7 cellular contexts compared by ENCODE assay signal in the genomic region with DNA sequence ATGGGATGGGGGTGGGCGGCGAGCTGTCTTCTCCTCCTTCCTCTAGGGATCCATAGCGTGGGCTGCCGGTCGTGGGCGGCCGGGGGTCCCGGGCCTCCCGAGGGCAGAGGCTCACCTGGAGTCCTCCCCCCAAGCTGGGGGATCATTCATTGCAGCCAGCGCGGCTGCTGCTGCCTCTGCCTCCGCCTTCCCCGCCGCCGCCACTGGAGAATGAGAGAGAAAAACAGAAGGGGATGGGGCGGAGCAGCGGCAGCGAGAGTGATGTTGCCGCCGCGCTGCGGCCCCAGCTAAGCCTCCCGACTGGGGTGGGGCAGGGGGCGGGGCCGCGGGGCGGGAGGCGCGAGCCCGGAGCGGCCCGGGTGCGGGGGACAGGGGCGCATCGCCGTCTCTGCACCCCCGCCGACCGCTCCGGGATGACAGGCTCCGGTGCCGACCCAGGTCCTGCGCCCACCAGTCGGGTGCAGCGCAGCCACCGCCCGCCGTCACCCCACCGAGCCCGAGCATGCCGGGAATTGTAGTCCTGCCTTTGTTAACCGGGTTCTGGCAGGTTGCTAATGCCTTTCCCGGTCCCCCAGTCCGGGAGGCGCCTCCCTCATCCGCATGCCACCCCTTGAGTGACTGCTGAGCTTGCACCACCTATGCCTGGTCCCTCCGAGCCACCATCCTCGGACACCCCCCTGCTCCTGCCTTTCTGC. TPM values are rescaled to one million over a fixed set of nuclear protein-coding genes. Genes with fewer than 3 reads are reported as not detected.
A peak's percentile ranks its signal among the peaks of the same experiment; 100 is the strongest.
DNase-seq lines count a peak whose midpoint lies in the region; ATAC-seq lines count a peak whose summit lies in the region.

A gene (minus strand): TSS at position 225 of the 695 bp plus-strand sequence. CDS start 580 bp downstream, outside the sequence.

- H3K36me3 Mint-ChIP-seq in activated CD4-positive, alpha-beta T cell treated with anti-CD3 and anti-CD28 coated beads, Interleukin-2, amount 10 ng/mL, durations not matched to agents 7 days and 5 days (ENCODE audit: low read depth) = no peaks in the 10 kb centered on the region
- peaks cover 6% of the 10 kb centered on the region for H3K36me3 Mint-ChIP-seq in dendritic cell treated with granulocyte-macrophage colony-stimulating factor and Interleukin-4, amounts not matched to agents 40 ng/mL and 50 ng/mL, for 4 days (ENCODE audit: low read depth)

- POLR2A ChIA-PET in activated CD4-positive, alpha-beta T cell treated with anti-CD3 and anti-CD28 coated beads, Interleukin-2, amount 10 ng/mL, durations not matched to agents 7 days and 5 days (lab: Charles Lee) = no interaction called here

- peak within 1 kb of the TSS; percentile 84 for H3K4me3 Mint-ChIP-seq in activated CD4-positive, alpha-beta T cell treated with anti-CD3 and anti-CD28 coated beads, Interleukin-2, amount 10 ng/mL, durations not matched to agents 7 days and 5 days
- H3K4me3 Mint-ChIP-seq in dendritic cell treated with granulocyte-macrophage colony-stimulating factor and Interleukin-4, amounts not matched to agents 40 ng/mL and 50 ng/mL, for 4 days = peak within 1 kb of the TSS; percentile 93

- DNase-seq in NCI-H510A (lab: John Stamatoyannopoulos, UW) (peak; percentile 73), left kidney (ENCODE audit: low read depth, low spot score) (peak; percentile 93)
- DNase-seq in activated CD4-positive, alpha-beta T cell treated with anti-CD3 and anti-CD28 coated beads, Interleukin-2, amount 10 ng/mL, durations not matched to agents 7 days and 5 days = peak; percentile 82
- peak; percentile 71 to 78 for DNase-seq in stimulated activated CD4-positive, alpha-beta T cell treated with anti-CD3 and anti-CD28 coated beads, Interleukin-2, amount 100 ng/mL, for 24 hours

- ATAC-seq in GM18519 (IDR thresholded peaks at IDR 0.05; ENCODE audit: low FRiP score, unreplicated experiment) = peak; percentile 59
- peak; percentile 74 for ATAC-seq in HG03135 (IDR thresholded peaks at IDR 0.05; ENCODE audit: unreplicated experiment)

- H3K9me3 Mint-ChIP-seq in activated CD4-positive, alpha-beta T cell treated with anti-CD3 and anti-CD28 coated beads, Interleukin-2, amount 10 ng/mL, durations not matched to agents 7 days and 5 days = no peaks in the 10 kb centered on the region
- no peaks in the 10 kb centered on the region for H3K9me3 Mint-ChIP-seq in dendritic cell treated with granulocyte-macrophage colony-stimulating factor and Interleukin-4, amounts not matched to agents 40 ng/mL and 50 ng/mL, for 4 days

- no peaks in the 10 kb centered on the region for H3K27me3 Mint-ChIP-seq in activated CD4-positive, alpha-beta T cell treated with anti-CD3 and anti-CD28 coated beads, Interleukin-2, amount 10 ng/mL, durations not matched to agents 7 days and 5 days
- peaks cover 5% of the 10 kb centered on the region for H3K27me3 Mint-ChIP-seq in dendritic cell treated with granulocyte-macrophage colony-stimulating factor and Interleukin-4, amounts not matched to agents 40 ng/mL and 50 ng/mL, for 4 days

- CTCF ChIA-PET in activated CD4-positive, alpha-beta T cell treated with anti-CD3 and anti-CD28 coated beads, Interleukin-2, amount 10 ng/mL, durations not matched to agents 7 days and 5 days (lab: Charles Lee) = interaction anchor here (0.9 to 2.0 kb wide), 5 partner anchors 9 to 202 kb away, joined by 3 to 6 read pairs (median 3); no protein-coding TSS in a partner anchor

- H3K27ac Mint-ChIP-seq in activated CD4-positive, alpha-beta T cell treated with anti-CD3 and anti-CD28 coated beads, Interleukin-2, amount 10 ng/mL, durations not matched to agents 7 days and 5 days = peak within 1 kb of the TSS; percentile 85
- H3K27ac Mint-ChIP-seq in dendritic cell treated with granulocyte-macrophage colony-stimulating factor and Interleukin-4, amounts not matched to agents 40 ng/mL and 50 ng/mL, for 4 days = peak within 1 kb of the TSS; percentile 67

- peaks cover 17% of the 10 kb centered on the region for H3K4me1 Mint-ChIP-seq in activated CD4-positive, alpha-beta T cell treated with anti-CD3 and anti-CD28 coated beads, Interleukin-2, amount 10 ng/mL, durations not matched to agents 7 days and 5 days
- H3K4me1 Mint-ChIP-seq in dendritic cell treated with granulocyte-macrophage colony-stimulating factor and Interleukin-4, amounts not matched to agents 40 ng/mL and 50 ng/mL, for 4 days (ENCODE audit: low read depth) = peaks cover 28% of the 10 kb centered on the region

- intact Hi-C loops in dendritic cell treated with granulocyte-macrophage colony-stimulating factor and Interleukin-4, amounts not matched to agents 40 ng/mL and 50 ng/mL, for 4 days (cut with micrococcal nuclease) = no loop called here

RNA-seq across cellular contexts. Expression of the gene that starts here (rescaled TPM):
- total RNA-seq in activated CD4-positive, alpha-beta T cell treated with anti-CD3 and anti-CD28 coated beads, Interleukin-2, amount 10 ng/mL, durations not matched to agents 7 days and 5 days = 1 to 10 TPM; 7.0 to 7.5 TPM

Comparison
In these comparisons a context has a peak if more than half of its experiments do, and no peak if none do; other contexts are left out.
1. Peak in every context shown above with its lines: DNase-seq and ATAC-seq.